Comparison of ENCODE assay signal across 12 cellular contexts in genomic region chr10:5575482-5576153, GRCh38. TPM values are rescaled to one million over a fixed set of nuclear protein-coding genes. Genes with fewer than 3 reads are reported as not detected.
A peak's percentile ranks its signal among the peaks of the same experiment; 100 is the strongest.
DNase-seq lines count a peak whose midpoint lies in the region; ATAC-seq and TF ChIP-seq lines count a peak whose summit lies in the region.
"Had no signal": no experiment of that assay in that cellular context is flagged by ENCODE, and none has a peak within 500 bp of the region (broad histone marks: within the 10 kb centered on the region; RNA-seq: fewer than 3 reads in every experiment).

No MANE protein-coding gene starts in this region.

- H3K36me3 ChIP-seq in rectal smooth muscle tissue (ENCODE audit: control insufficient read depth, insufficient read depth, low read length), result no peaks in the 10 kb centered on the region

- no peaks in the 10 kb centered on the region for H3K27me3 ChIP-seq in rectal smooth muscle tissue (ENCODE audit: control insufficient read depth, insufficient read depth, low read length)

- H3K27ac Mint-ChIP-seq in endothelial cell (ENCODE audit: unreplicated experiment), result peak overlapping the region; percentile 70

- H3K9ac ChIP-seq in rectal smooth muscle tissue (ENCODE audit: low read length), result no peak overlapping the region

- H3K4me1 Mint-ChIP-seq in endothelial cell (ENCODE audit: unreplicated experiment), result peaks cover 12% of the 10 kb centered on the region

- H3K4me3 Mint-ChIP-seq in endothelial cell (ENCODE audit: unreplicated experiment), result no peak overlapping the region
- H3K4me3 Mint-ChIP-seq: activated T-helper 1 cell treated with anti-CD3 and anti-CD28 coated beads, Interleukin-12 subunit alpha, Interleukin-12 subunit beta, Interleukin-2, Interleukin-4 antibody, amounts not matched to agents 30 ng/mL and 10 ng/mL and 1 ng/mL, durations not matched to agents 14 hours and 24 hours and 36 hours had no signal

- ATAC-seq in HG03439 (IDR thresholded peaks at IDR 0.05; ENCODE audit: unreplicated experiment) (no peak), HG03571 (IDR thresholded peaks at IDR 0.05; ENCODE audit: unreplicated experiment) (no peak)

- H3K4me3 ChIP-seq in rectal smooth muscle tissue (ENCODE audit: low read length), result peak overlapping the region; percentile 32

- H3K36me3 Mint-ChIP-seq in endothelial cell (ENCODE audit: low read depth, unreplicated experiment), result no peaks in the 10 kb centered on the region

- peaks cover 25% of the 10 kb centered on the region for H3K4me1 ChIP-seq in rectal smooth muscle tissue (ENCODE audit: control insufficient read depth, insufficient read depth, low read length)

- TF ChIP-seq CTCF in endothelial cell (IDR thresholded peaks at IDR 0.05; ENCODE audit: unreplicated experiment), result no peak

- peak overlapping the region; percentile 80 for H3K27ac ChIP-seq in rectal smooth muscle tissue (ENCODE audit: low read depth, low read length)

- no peaks in the 10 kb centered on the region for H3K9me3 Mint-ChIP-seq in endothelial cell (ENCODE audit: unreplicated experiment)

- H3K27me3 Mint-ChIP-seq in endothelial cell (ENCODE audit: unreplicated experiment), result peaks cover 3% of the 10 kb centered on the region

- DNase-seq in NCI-H1105 treated with DMSO at 0.1 percent for 48 hours (lab: John Stamatoyannopoulos, UW) (peak; percentile 35), NCI-H1105 (lab: John Stamatoyannopoulos, UW) (no peak), NCI-H128 (lab: John Stamatoyannopoulos, UW; ENCODE audit: unreplicated experiment) (peak; percentile 11), endothelial cell (ENCODE audit: low spot score) (no peak), HuH-7.5 (ENCODE audit: low spot score) (no peak)
- DNase-seq: effector CD8-positive, alpha-beta T cell; kidney glomerular epithelial cell had no signal

RNA-seq across cellular contexts. Expression of gene CALML3, which starts 50.9 kb away (rescaled TPM):
- total RNA-seq in endothelial cell (ENCODE audit: unreplicated experiment), result not detected
- total RNA-seq: activated T-helper 1 cell treated with anti-CD3 and anti-CD28 coated beads, Interleukin-12 subunit alpha, Interleukin-12 subunit beta, Interleukin-2, Interleukin-4 antibody, amounts not matched to agents 30 ng/mL and 10 ng/mL and 1 ng/mL, durations not matched to agents 14 hours and 24 hours and 36 hours; NCI-H460 had no signal

Comparison
In these comparisons a context has a peak if more than half of its experiments do, and no peak if none do; other contexts are left out.
1. DNase-seq: peak in NCI-H1105 treated with DMSO at 0.1 percent for 48 hours (single experiment) and NCI-H128 (single experiment); none in NCI-H1105 (single experiment), endothelial cell (single experiment) and HuH-7.5 (single experiment).